In genomic region chr1:2494323-2494693, GRCh38 we compare ENCODE assay signal across 8 cellular contexts. TPM values are rescaled to one million over a fixed set of nuclear protein-coding genes. Genes with fewer than 3 reads are reported as not detected.
DNase-seq lines count a peak whose midpoint lies in the region; ATAC-seq and TF ChIP-seq lines count a peak whose summit lies in the region.

No MANE protein-coding gene starts in this region.

- no peak for ATAC-seq in effector memory CD8-positive, alpha-beta T cell (replicated peaks)
- no peak for ATAC-seq in HG03039 (IDR thresholded peaks at IDR 0.05; ENCODE audit: unreplicated experiment)

- 41% methylated on average over 19 of the region's 19 CpGs for WGBS in prostate gland

- peaks cover 7% of the 10 kb centered on the region for H3K4me1 ChIP-seq in prostate gland (replicated peaks)

- H3K27me3 ChIP-seq in MG63 (no peaks in the 10 kb centered on the region), prostate gland (replicated peaks; ENCODE audit: insufficient read depth) (no peaks in the 10 kb centered on the region)

- H3K4me3 Mint-ChIP-seq in effector memory CD8-positive, alpha-beta T cell: peak overlapping the region; percentile 62 to 74
- no peak overlapping the region for H3K4me3 Mint-ChIP-seq in chondrocyte (ENCODE audit: unreplicated experiment)

- peak overlapping the region; percentile 70 to 85 for H3K27ac Mint-ChIP-seq in effector memory CD8-positive, alpha-beta T cell
- no peak overlapping the region for H3K27ac Mint-ChIP-seq in chondrocyte (ENCODE audit: unreplicated experiment)

- TF ChIP-seq CTCF in prostate gland (IDR thresholded peaks at IDR 0.05): no peak
- no peak for TF ChIP-seq CTCF in chondrocyte (IDR thresholded peaks at IDR 0.05)

- H3K4me1 Mint-ChIP-seq in effector memory CD8-positive, alpha-beta T cell (ENCODE audit: low read depth in 2 of 2): peaks cover 28 to 34% of the 10 kb centered on the region in 2 donors
- no peaks in the 10 kb centered on the region for H3K4me1 Mint-ChIP-seq in chondrocyte (ENCODE audit: low read depth)

- no peaks in the 10 kb centered on the region for H3K27me3 Mint-ChIP-seq in effector memory CD8-positive, alpha-beta T cell
- no peaks in the 10 kb centered on the region for H3K27me3 Mint-ChIP-seq in chondrocyte (ENCODE audit: low read depth)

- H3K36me3 ChIP-seq in MG63 (no peaks in the 10 kb centered on the region), prostate gland (no peaks in the 10 kb centered on the region)

- intact Hi-C loops in prostate gland (cut with DNase I): no loop called here

- DNase-seq in EH (ENCODE audit: low read depth): peak; percentile 86
- DNase-seq in MG63: peak; percentile 41
- DNase-seq in effector memory CD8-positive, alpha-beta T cell: no peak
- peak; percentile 85 for DNase-seq in prostate gland (ENCODE audit: low spot score)
- no peak for DNase-seq in NCI-H345 treated with DMSO at 0.1 percent for 48 hours (lab: John Stamatoyannopoulos, UW; ENCODE audit: unreplicated experiment)
- DNase-seq in chondrocyte (ENCODE audit: low spot score): no peak
- no peak for DNase-seq in activated naive CD4-positive, alpha-beta T cell (lab: John Stamatoyannopoulos, UW)

- peak; percentile 24 for TF ChIP-seq POLR2A in prostate gland (IDR thresholded peaks at IDR 0.05)

- no peaks in the 10 kb centered on the region for H3K9me3 ChIP-seq in MG63
- H3K9me3 ChIP-seq in prostate gland: no peaks in the 10 kb centered on the region

- no peak overlapping the region for H3K4me3 ChIP-seq in MG63
- no peak overlapping the region for H3K4me3 ChIP-seq in prostate gland

- H3K27ac ChIP-seq in prostate gland: peak overlapping the region; percentile 64 to 74

- H3K36me3 Mint-ChIP-seq in effector memory CD8-positive, alpha-beta T cell (ENCODE audit: insufficient read depth): peaks cover 3% of the 10 kb centered on the region
- H3K36me3 Mint-ChIP-seq in chondrocyte (ENCODE audit: low read depth): no peaks in the 10 kb centered on the region

- H3K9me3 Mint-ChIP-seq in effector memory CD8-positive, alpha-beta T cell: no peaks in the 10 kb centered on the region
- no peaks in the 10 kb centered on the region for H3K9me3 Mint-ChIP-seq in chondrocyte (ENCODE audit: low read depth)

RNA-seq across cellular contexts. Expression of gene PLCH2, which starts 18.2 kb away (rescaled TPM):
- not detected in 2 replicates for total RNA-seq in MG63 (2014; rRNA removed; shearing (Covaris generic); ENCODE audit: low replicate concordance)
- 10 to 100 TPM; 29.8 to 41.0 TPM for total RNA-seq in prostate gland
- 2.4 to 3.4 TPM (median 3.2 TPM) in 3 replicates for total RNA-seq in chondrocyte

RNA-seq across cellular contexts. Expression of gene PANK4, which starts 32.1 kb away (rescaled TPM):
- 16.6 and 17.3 TPM in 2 replicates for total RNA-seq in MG63 (2014; rRNA removed; shearing (Covaris generic); ENCODE audit: low replicate concordance)
- total RNA-seq in prostate gland (10 to 100 TPM; 27.0 to 69.5 TPM), chondrocyte (19.6 to 32.6 TPM (median 20.5 TPM) in 3 replicates)

RNA-seq across cellular contexts. Expression of gene HES5, which starts 35.8 kb away (rescaled TPM):
- not detected in 2 replicates for total RNA-seq in MG63 (2014; rRNA removed; shearing (Covaris generic); ENCODE audit: low replicate concordance)
- total RNA-seq in prostate gland: 1 to 10 TPM in 1 of 2 donors, not detected in 1; 2.6 TPM
- not detected in 3 replicates for total RNA-seq in chondrocyte

Comparison
In these comparisons a context has a peak if more than half of its experiments do, and no peak if none do; other contexts are left out.
1. DNase-seq: peak in EH (single experiment), MG63 (single experiment) and prostate gland (single experiment); none in effector memory CD8-positive, alpha-beta T cell (0 of 3), NCI-H345 treated with DMSO at 0.1 percent for 48 hours (single experiment), chondrocyte (single experiment) and activated naive CD4-positive, alpha-beta T cell (0 of 4).